In genomic region chr12:49058366-49059062, GRCh38 we compare ENCODE assay signal across 9 cellular contexts.
A peak's percentile ranks its signal among the peaks of the same experiment; 100 is the strongest.
DNase-seq lines count a peak whose midpoint lies in the region; ATAC-seq, FAIRE-seq and TF ChIP-seq lines count a peak whose summit lies in the region.
"Had no signal": no experiment of that assay in that cellular context is flagged by ENCODE, and none has a peak within 500 bp of the region (broad histone marks: within the 10 kb centered on the region; RNA-seq: fewer than 3 reads in every experiment).

No MANE protein-coding gene starts in this region.

- H3K27ac ChIP-seq in DND-41 (ENCODE audit: low read length), result peak overlapping the region; percentile 100
- no peak overlapping the region for H3K27ac ChIP-seq in OCI-LY1 (ENCODE audit: low read depth, low read length, poor library complexity, severe bottlenecking)
- peak overlapping the region; percentile 77 for H3K27ac ChIP-seq in epithelial cell of prostate
- H3K27ac ChIP-seq in parathyroid adenoma, result no peak overlapping the region

- H3F3A ChIP-seq in OCI-LY1 (ENCODE audit: insufficient read depth, low read length), result no peaks in the 10 kb centered on the region

- peaks cover 60% of the 10 kb centered on the region for H3K36me3 ChIP-seq in DND-41 (ENCODE audit: insufficient read depth, low read length)
- H3K36me3 ChIP-seq in OCI-LY1 (ENCODE audit: insufficient read depth, low read length), result peaks cover 23% of the 10 kb centered on the region; the same call in 1 of the 2 replicates
- H3K36me3 ChIP-seq in parathyroid adenoma (ENCODE audit: control insufficient read depth, insufficient read depth, low read length), result no peaks in the 10 kb centered on the region

- H3K4me1 ChIP-seq in DND-41 (ENCODE audit: insufficient read depth, low read length), result peaks cover 64% of the 10 kb centered on the region
- H3K4me1 ChIP-seq in OCI-LY1 (ENCODE audit: insufficient read depth, low read length, severe bottlenecking), result peaks cover 50% of the 10 kb centered on the region
- peaks cover 32% of the 10 kb centered on the region for H3K4me1 ChIP-seq in parathyroid adenoma

- peak overlapping the region; percentile 99 for H3K9ac ChIP-seq in DND-41 (ENCODE audit: low read depth, low read length)
- peak overlapping the region; percentile 89 for H3K9ac ChIP-seq in OCI-LY1 (ENCODE audit: low read length)
- no peak overlapping the region for H3K9ac ChIP-seq in parathyroid adenoma

- no peaks in the 10 kb centered on the region for H3K27me3 ChIP-seq in DND-41 (ENCODE audit: insufficient read depth, low read length, poor library complexity)
- no peaks in the 10 kb centered on the region for H3K27me3 ChIP-seq in OCI-LY1 (ENCODE audit: insufficient read depth, low read length)
- no peaks in the 10 kb centered on the region for H3K27me3 ChIP-seq in parathyroid adenoma (ENCODE audit: control insufficient read depth, insufficient read depth, low read length)

- no peak for TF ChIP-seq CTCF in DND-41 (IDR thresholded peaks at IDR 0.05; ENCODE audit: borderline replicate concordance, extremely low read depth, low read length, poor library complexity, severe bottlenecking)
- no peak for TF ChIP-seq CTCF in OCI-LY1 (IDR thresholded peaks at IDR 0.05; ENCODE audit: low read length)
- no peak for TF ChIP-seq CTCF in parathyroid adenoma (IDR thresholded peaks at IDR 0.05)

- FAIRE-seq in RCC 7860 (lab: Jason Lieb, UNC), result no peak

- H4K20me1 ChIP-seq in DND-41 (ENCODE audit: insufficient read depth, low read length) (peaks cover 60% of the 10 kb centered on the region), OCI-LY1 (ENCODE audit: insufficient read depth, low read length) (0 out of 2 replicates have a peak, but pooled peaks cover 2% of the 10 kb centered on the region)

- H3K4me2 ChIP-seq in DND-41 (ENCODE audit: insufficient read depth, low read length), result peak overlapping the region; percentile 99
- H3K4me2 ChIP-seq in OCI-LY1 (ENCODE audit: low read length), result peak overlapping the region; percentile 99
- H3K4me2 ChIP-seq in parathyroid adenoma (ENCODE audit: low read length), result peak overlapping the region; percentile 97

- H3K9me3 ChIP-seq in DND-41 (ENCODE audit: insufficient read depth, low read length, severe bottlenecking), result no peaks in the 10 kb centered on the region
- no peaks in the 10 kb centered on the region for H3K9me3 ChIP-seq in OCI-LY1 (ENCODE audit: low read length)
- H3K9me3 ChIP-seq in parathyroid adenoma (ENCODE audit: control insufficient read depth, low read length), result no peaks in the 10 kb centered on the region

- no peak overlapping the region for H2AFZ ChIP-seq in DND-41 (ENCODE audit: low read depth, low read length)
- H2AFZ ChIP-seq in OCI-LY1 (ENCODE audit: low read length), result no peak overlapping the region
- no peak overlapping the region for H2AFZ ChIP-seq in parathyroid adenoma

- TF ChIP-seq POLR2A in GM18505 (IDR thresholded peaks at IDR 0.05; ENCODE audit: borderline replicate concordance, extremely low read depth, insufficient read depth, insufficient read length), result no peak

- H3K79me2 ChIP-seq in DND-41 (ENCODE audit: insufficient read depth, low read length) (peaks cover 82% of the 10 kb centered on the region), OCI-LY1 (ENCODE audit: insufficient read depth, low read length) (peaks cover 56% of the 10 kb centered on the region), parathyroid adenoma (peaks cover 60% of the 10 kb centered on the region)

- H3K9me2 ChIP-seq in OCI-LY1 (ENCODE audit: low read depth, low read length), result no peaks in the 10 kb centered on the region

- DNase-seq in DND-41 (no peak), epithelial cell of prostate (ENCODE audit: low read depth, low spot score) (no peak), RCC 7860 (ENCODE audit: low spot score) (no peak)
- DNase-seq in activated CD4-positive, CD25-positive, alpha-beta regulatory T cell treated with anti-CD3 and anti-CD28 coated beads, Interleukin-2, amount 50 U/mL, for 72 hours, result no peak

- H3K4me3 ChIP-seq in DND-41 (ENCODE audit: low read depth in 1 of 2, low read length in 2 of 2) (peak overlapping the region; percentile 84 to 96), OCI-LY1 (ENCODE audit: low read depth, low read length, poor library complexity, severe bottlenecking) (peak overlapping the region; percentile 76), parathyroid adenoma (ENCODE audit: low read depth, low read length) (peak overlapping the region; percentile 89)

- ATAC-seq in DND-41 (ENCODE audit: insufficient read depth, low read depth) (no peak), GM18505 (IDR thresholded peaks at IDR 0.05; ENCODE audit: unreplicated experiment) (no peak), GM19035 (IDR thresholded peaks at IDR 0.05; ENCODE audit: unreplicated experiment) (no peak)
- ATAC-seq: esophagus mucosa had no signal

Comparison
In these comparisons a context has a peak if more than half of its experiments do, and no peak if none do; other contexts are left out.
1. H3K27ac ChIP-seq: peak in DND-41 (single experiment) and epithelial cell of prostate (single experiment); none in OCI-LY1 (single experiment) and parathyroid adenoma (single experiment).
2. Peak in every context shown above with its lines, with median percentiles within 50 percentile points of each other: H3K4me2 ChIP-seq and H3K4me3 ChIP-seq.